In genomic region chr2:69827796-69828540, GRCh38 we compare ENCODE assay signal across 10 cellular contexts. TPM values are rescaled to one million over a fixed set of nuclear protein-coding genes. Genes with fewer than 3 reads are reported as not detected.
DNase-seq lines count a peak whose midpoint lies in the region; ATAC-seq and TF ChIP-seq lines count a peak whose summit lies in the region.
"Had no signal": no experiment of that assay in that cellular context is flagged by ENCODE, and none has a peak within 500 bp of the region (broad histone marks: within the 10 kb centered on the region; RNA-seq: fewer than 3 reads in every experiment).

No MANE protein-coding gene starts in this region.

- H3K27ac ChIP-seq in ACC112 (ENCODE audit: low read depth, low read length) (no peak overlapping the region), dorsolateral prefrontal cortex (peak overlapping the region in 1 of 59 donors; percentile 95)

- H2AFZ ChIP-seq in ACC112 (ENCODE audit: low read length, unreplicated experiment): no peak overlapping the region

- H3K36me3 ChIP-seq in ACC112 (ENCODE audit: insufficient read depth, low read length): no peaks in the 10 kb centered on the region

- H3K4me3 ChIP-seq in ACC112 (ENCODE audit: low read depth, low read length): 0 out of 2 replicates have a peak overlapping the region, but pooled peaks have one; percentile 93
- no peak overlapping the region for H3K4me3 ChIP-seq in dorsolateral prefrontal cortex

- no peak for TF ChIP-seq CTCF in dorsolateral prefrontal cortex (IDR thresholded peaks at IDR 0.05 in 54 of 56, conservative IDR thresholded peaks at IDR 0.05 in 2 of 56; ENCODE audit: low read depth in 1 of 56, partially characterized antibody in 56 of 56)

- H3K79me2 ChIP-seq in ACC112 (ENCODE audit: control insufficient read depth, insufficient read depth, low read length, unreplicated experiment): peaks cover 31% of the 10 kb centered on the region

- DNase-seq in HT-29 (ENCODE audit: low spot score) (peak; percentile 17), iris pigment epithelial cell (ENCODE audit: low read depth) (peak; percentile 17), NAMALWA (ENCODE audit: low spot score) (no peak), dorsolateral prefrontal cortex (no peak), putamen (ENCODE audit: low spot score) (no peak)
- no peak for DNase-seq in activated naive CD4-positive, alpha-beta T cell treated with anti-CD3 and anti-CD28 coated beads, Interleukin-2, amount 50 U/mL, for 72 hours (ENCODE audit: low spot score in 2 of 2)
- DNase-seq: dermis blood vessel endothelial cell, NCI-H1417 had no signal

- H3K36me3 Mint-ChIP-seq in activated naive CD4-positive, alpha-beta T cell treated with anti-CD3 and anti-CD28 coated beads, Interleukin-2, amount 50 U/mL, for 72 hours: peaks cover 8 to 13% of the 10 kb centered on the region in 2 donors

- intact Hi-C loops in dorsolateral prefrontal cortex (cut with DNase I): loop anchor here in 1 of 2 donors (5.0 to 10.0 kb wide), 2 partner anchors 186 to 263 kb away; partner anchors contain the start of gene AAK1

- H3K27me3 ChIP-seq in ACC112 (ENCODE audit: insufficient read depth, low read length): no peaks in the 10 kb centered on the region
- H3K27me3 ChIP-seq in dorsolateral prefrontal cortex: no peaks in the 10 kb centered on the region

- H3K4me1 ChIP-seq in ACC112 (ENCODE audit: control insufficient read depth, insufficient read depth, low read length, unreplicated experiment): peaks cover 19% of the 10 kb centered on the region

- H3K27ac Mint-ChIP-seq in activated naive CD4-positive, alpha-beta T cell treated with anti-CD3 and anti-CD28 coated beads, Interleukin-2, amount 50 U/mL, for 72 hours: peak overlapping the region; percentile 27 to 98

- ATAC-seq in activated naive CD4-positive, alpha-beta T cell treated with anti-CD3 and anti-CD28 coated beads, Interleukin-2, amount 50 U/mL, for 72 hours: no peak
- ATAC-seq in GM19035 (IDR thresholded peaks at IDR 0.05; ENCODE audit: unreplicated experiment): no peak

- no peaks in the 10 kb centered on the region for H3K9me3 Mint-ChIP-seq in activated naive CD4-positive, alpha-beta T cell treated with anti-CD3 and anti-CD28 coated beads, Interleukin-2, amount 50 U/mL, for 72 hours

RNA-seq across cellular contexts. Expression of gene GMCL1, which starts 1.5 kb away (rescaled TPM):
- 21.5 and 25.8 TPM in 2 replicates for total RNA-seq in HT-29 (2014; rRNA removed; shearing (Covaris generic))
- 10 to 100 TPM; 22.8 to 44.9 TPM for total RNA-seq in activated naive CD4-positive, alpha-beta T cell treated with anti-CD3 and anti-CD28 coated beads, Interleukin-2, amount 50 U/mL, for 72 hours
- 10 to 100 TPM; 11.5 to 39.4 (median 22.1) TPM for total RNA-seq in dorsolateral prefrontal cortex

Comparison
In these comparisons a context has a peak if more than half of its experiments do, and no peak if none do; other contexts are left out.
1. DNase-seq: peak in HT-29 (single experiment) and iris pigment epithelial cell (single experiment); none in activated naive CD4-positive, alpha-beta T cell treated with anti-CD3 and anti-CD28 coated beads, Interleukin-2, amount 50 U/mL, for 72 hours (0 of 2), NAMALWA (single experiment), dorsolateral prefrontal cortex (0 of 10) and putamen (single experiment).